ENCODE assay signal across 10 cellular contexts in the genomic region with DNA sequence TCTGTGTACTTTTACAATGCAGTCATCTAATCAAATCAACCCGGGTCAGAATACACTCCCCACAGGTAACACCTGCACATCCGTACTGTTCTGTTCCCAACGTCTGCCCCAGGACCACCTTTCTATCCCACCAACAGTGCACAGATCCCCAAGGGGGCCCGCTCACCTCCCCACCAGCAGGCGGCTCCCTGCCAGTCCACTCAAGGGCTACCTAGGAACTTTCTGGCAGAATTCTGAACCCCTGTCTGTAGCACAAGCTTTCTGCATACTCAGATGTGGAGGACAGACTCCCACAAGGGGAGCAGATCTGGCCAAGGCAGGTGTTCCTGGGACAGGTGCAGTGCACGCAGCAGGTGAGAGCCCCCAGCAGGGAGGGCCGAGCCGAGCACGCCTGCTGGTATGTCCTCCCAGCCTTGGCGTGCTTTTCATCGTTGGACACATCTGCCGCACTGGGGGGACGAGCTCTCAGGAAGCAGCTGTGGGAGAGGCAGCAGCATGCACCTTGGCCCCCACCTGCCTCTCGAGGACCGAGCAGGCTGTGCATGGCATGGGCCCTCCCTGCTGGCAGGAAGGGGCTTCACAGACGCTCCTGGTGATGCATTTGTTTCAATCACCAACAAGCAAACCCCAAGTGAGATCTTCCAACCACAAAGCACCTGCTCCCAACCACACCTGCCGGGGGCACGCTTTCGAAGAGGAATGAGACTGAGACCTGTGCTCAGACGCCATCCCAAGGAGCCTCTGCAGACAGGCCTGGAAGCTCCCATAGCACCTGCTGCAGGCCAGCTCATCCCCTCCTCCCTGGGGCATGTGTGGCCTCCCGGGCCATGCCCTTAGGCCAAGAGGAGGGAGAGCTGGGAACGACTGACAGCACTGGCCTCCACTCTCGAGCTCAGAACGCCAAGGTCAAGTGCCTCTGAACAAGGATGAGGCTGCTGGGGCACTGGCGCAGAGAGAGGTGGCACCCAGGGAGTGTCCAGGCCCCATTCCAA. TPM values are rescaled to one million over a fixed set of nuclear protein-coding genes. Genes with fewer than 3 reads are reported as not detected.
A peak's percentile ranks its signal among the peaks of the same experiment; 100 is the strongest.
DNase-seq lines count a peak whose midpoint lies in the region; ATAC-seq and TF ChIP-seq lines count a peak whose summit lies in the region.
"Had no signal": no experiment of that assay in that cellular context is flagged by ENCODE, and none has a peak within 500 bp of the region (broad histone marks: within the 10 kb centered on the region; RNA-seq: fewer than 3 reads in every experiment).

No MANE protein-coding gene starts in this region.

- H3K4me3 ChIP-seq in heart right ventricle, result no peak overlapping the region
- H3K4me3 ChIP-seq: A549, SK-N-MC had no signal

- peaks cover 0 to 10% (median 3%) of the 10 kb centered on the region in 9 donors for H3K36me3 ChIP-seq in heart right ventricle

- DNase-seq in NCI-H2171 treated with DMSO at 0.1 percent for 48 hours (lab: John Stamatoyannopoulos, UW) (peak; percentile 36), NCI-H2171 (lab: John Stamatoyannopoulos, UW) (no peak), NCI-H2081 (lab: John Stamatoyannopoulos, UW) (peak; percentile 78 to 93), heart right ventricle (peak; percentile 51 to 54), mesenteric fat pad (ENCODE audit: low spot score) (no peak), iPS-NIHi11 (ENCODE audit: low spot score) (no peak), NCI-H2227 treated with DMSO at 0.1 percent for 48 hours (lab: John Stamatoyannopoulos, UW) (no peak)

- no peaks in the 10 kb centered on the region for H3K9me3 ChIP-seq in heart right ventricle
- H3K9me3 ChIP-seq: A549 had no signal

- H3K27me3 ChIP-seq in heart right ventricle, result no peaks in the 10 kb centered on the region

- 63 to 67% methylated on average over 25 of the region's 25 CpGs for WGBS in heart right ventricle, 2 donors

- no peak for TF ChIP-seq CTCF in heart right ventricle (IDR thresholded peaks at IDR 0.05)

- peak overlapping the region; percentile 31 to 92 (median 85) for H3K27ac ChIP-seq in heart right ventricle
- H3K27ac ChIP-seq: A549, SK-N-MC had no signal

- ATAC-seq in HG02759 (IDR thresholded peaks at IDR 0.05; ENCODE audit: unreplicated experiment) (peak; percentile 80), heart right ventricle (peak; percentile 18 to 75 (median 64))
- ATAC-seq: A549 had no signal

- peaks cover 22 to 91% (median 55%) of the 10 kb centered on the region in 9 donors for H3K4me1 ChIP-seq in heart right ventricle

- intact Hi-C loops in heart right ventricle (cut with DNase I), result loop anchor here in 4 of 10 donors (2.0 to 5.0 kb wide), 3 partner anchors 19 to 37 kb away; a partner anchor contains a TSS

RNA-seq across cellular contexts. Expression of a gene that starts 35.9 kb away (rescaled TPM):
- 10 to 100 TPM in 9 of 10 donors, 1 to 10 TPM in 1; 9.4 to 40.8 (median 12.5) TPM for total RNA-seq in heart right ventricle
- polyA plus RNA-seq in heart right ventricle, result 10 to 100 TPM in 1 of 2 donors, 1 to 10 TPM in 1; 5.4 to 15.3 TPM
- 61.6 TPM for total RNA-seq in mesenteric fat pad

Comparison
In these comparisons a context has a peak if more than half of its experiments do, and no peak if none do; other contexts are left out.
1. DNase-seq: peak in NCI-H2171 treated with DMSO at 0.1 percent for 48 hours (single experiment), NCI-H2081 (2 of 2) and heart right ventricle (2 of 2); none in NCI-H2171 (single experiment), mesenteric fat pad (single experiment), iPS-NIHi11 (single experiment) and NCI-H2227 treated with DMSO at 0.1 percent for 48 hours (single experiment).